In genomic region chr15:100433304-100433703, GRCh38 we compare ENCODE assay signal across 17 cellular contexts.
"Had no signal": no experiment of that assay in that cellular context is flagged by ENCODE, and none has a peak within 500 bp of the region (broad histone marks: within the 10 kb centered on the region; RNA-seq: fewer than 3 reads in every experiment).

No MANE protein-coding gene starts in this region.

- ATAC-seq: activated CD8-positive, alpha-beta T cell treated with anti-CD3 and anti-CD28 coated beads, Interleukin-2, amount 10 ng/mL, durations not matched to agents 7 days and 5 days; activated T-cell treated with anti-CD3 and anti-CD28 coated beads, Interleukin-2, amount 50 U/mL, for 72 hours; left ventricle myocardium superior; WTC11 had no signal

- DNase-seq: activated CD4-positive, alpha-beta T cell treated with anti-CD3 and anti-CD28 coated beads for 48 hours; activated CD8-positive, alpha-beta memory T cell treated with anti-CD3 and anti-CD28 coated beads, Interleukin-2, amount 50 U/mL, for 48 hours; activated CD8-positive, alpha-beta T cell treated with anti-CD3 and anti-CD28 coated beads, Interleukin-2, amount 10 ng/mL, durations not matched to agents 7 days and 5 days; activated gamma-delta T cell treated with Interleukin-2 at 50 U/mL for 16 hours; activated naive CD8-positive, alpha-beta T cell treated with anti-CD3 and anti-CD28 coated beads, Interleukin-2, amount 10 ng/mL, durations not matched to agents 7 days and 5 days; activated T-cell treated with anti-CD3 and anti-CD28 coated beads, Interleukin-2, amount 50 U/mL, for 72 hours; effector CD8-positive, alpha-beta T cell; foreskin melanocyte; left ventricle myocardium superior; mesendoderm; occipital lobe; right cardiac atrium; stimulated activated CD4-positive, alpha-beta T cell treated with anti-CD3 and anti-CD28 coated beads, Interleukin-4, amount 100 ng/mL, for 4 hours; stimulated activated CD8-positive, alpha-beta memory T cell treated with anti-CD3 and anti-CD28 coated beads, Interleukin-4, amount 100 ng/mL, for 48 hours had no signal

- H3K4me2 ChIP-seq: smooth muscle cell had no signal

- H3K4me3 ChIP-seq: coronary artery, smooth muscle cell had no signal

- H3K27ac ChIP-seq: coronary artery had no signal
